Comparison of ENCODE assay signal across 11 cellular contexts in the genomic region with DNA sequence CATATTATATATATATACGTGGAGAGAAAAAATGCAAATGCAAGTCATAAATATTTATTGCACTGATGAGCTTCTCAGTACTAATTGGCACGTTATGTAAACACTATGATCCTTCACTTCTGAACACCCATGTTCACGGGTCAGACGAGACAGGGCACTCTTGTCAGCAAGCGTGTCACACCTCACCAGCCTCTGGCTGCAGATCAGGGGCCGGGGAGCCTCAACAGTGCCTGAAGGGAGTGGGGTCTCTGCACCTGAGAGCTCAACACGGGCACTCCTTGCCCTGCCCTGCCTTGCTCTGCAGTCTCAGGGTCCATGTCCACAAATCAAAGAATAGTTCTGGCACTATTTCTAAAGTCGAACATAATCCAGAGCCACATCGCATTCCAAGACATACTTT. TPM values are rescaled to one million over a fixed set of nuclear protein-coding genes. Genes with fewer than 3 reads are reported as not detected.
DNase-seq lines count a peak whose midpoint lies in the region; ATAC-seq and TF ChIP-seq lines count a peak whose summit lies in the region.
"Had no signal": no experiment of that assay in that cellular context is flagged by ENCODE, and none has a peak within 500 bp of the region (broad histone marks: within the 10 kb centered on the region; RNA-seq: fewer than 3 reads in every experiment).

No MANE protein-coding gene starts in this region.

- H3K4me1 ChIP-seq in breast epithelium = peaks cover 0 to 12% of the 10 kb centered on the region in 2 donors

- H3K27ac ChIP-seq in breast epithelium = no peak overlapping the region
- H3K27ac ChIP-seq in VCaP = peak overlapping the region; percentile 88
- H3K27ac ChIP-seq: cardiac muscle cell had no signal

- ATAC-seq in HG03159 (IDR thresholded peaks at IDR 0.05; ENCODE audit: unreplicated experiment) = no peak

- POLR2A ChIA-PET in MCF 10A (lab: Yijun Ruan, JAX) = interaction anchor here (0.7 to 1.6 kb wide), 4 partner anchors 10 to 38 kb away, joined by 3 to 9 read pairs (median 4); no protein-coding TSS in a partner anchor

- CTCF ChIA-PET in MCF 10A (lab: Yijun Ruan, JAX) = no interaction called here

- H3K4me3 Mint-ChIP-seq in MCF 10A (ENCODE audit: unreplicated experiment) (no peak overlapping the region), type B pancreatic cell (peak overlapping the region; percentile 86)

- TF ChIP-seq CTCF in breast epithelium (IDR thresholded peaks at IDR 0.05) = no peak
- TF ChIP-seq CTCF in MCF 10A (IDR thresholded peaks at IDR 0.05; ENCODE audit: unreplicated experiment) = no peak
- no peak for TF ChIP-seq CTCF in VCaP (conservative IDR thresholded peaks at IDR 0.05)
- no peak for TF ChIP-seq CTCF in kidney epithelial cell (IDR thresholded peaks at IDR 0.05; ENCODE audit: insufficient read depth, low read length, poor library complexity, severe bottlenecking)
- no peak for TF ChIP-seq CTCF in type B pancreatic cell (conservative IDR thresholded peaks at IDR 0.05)

- no TSS peak for BruUV-seq in MCF 10A (replicated peaks; lab: Mats Ljungman, UMichigan)

- H3K27me3 ChIP-seq in breast epithelium = no peaks in the 10 kb centered on the region
- H3K27me3 ChIP-seq in kidney epithelial cell (ENCODE audit: control insufficient read depth, insufficient read depth, low read length) = no peaks in the 10 kb centered on the region

- no peak overlapping the region for H3K27ac Mint-ChIP-seq in MCF 10A (ENCODE audit: low read depth, unreplicated experiment)
- peak overlapping the region; percentile 83 for H3K27ac Mint-ChIP-seq in type B pancreatic cell

- no peaks in the 10 kb centered on the region for H3K36me3 ChIP-seq in breast epithelium
- H3K36me3 ChIP-seq in kidney epithelial cell (ENCODE audit: control insufficient read depth, insufficient read depth, low read length) = no peaks in the 10 kb centered on the region
- H3K36me3 ChIP-seq: cardiac muscle cell had no signal

- intact Hi-C loops in breast epithelium (cut with DNase I; ENCODE audit: low total_unique reads) = no loop called here
- intact Hi-C loops in MCF 10A (cut with micrococcal nuclease) = no loop called here

- DNase-seq in breast epithelium (ENCODE audit: low spot score in 2 of 2) (no peak), MCF 10A (ENCODE audit: unreplicated experiment) (no peak), kidney epithelial cell (ENCODE audit: low read depth) (no peak), type B pancreatic cell (ENCODE audit: extremely low spot score, unreplicated experiment) (no peak), OCI-M1 (lab: John Stamatoyannopoulos, UW) (no peak), COR-L47 (lab: John Stamatoyannopoulos, UW) (no peak)
- DNase-seq: NCI-H1048; stimulated activated CD4-positive, alpha-beta T cell treated with anti-CD3 and anti-CD28 coated beads, Interleukin-1b, Interleukin-23, amount 100 ng/mL, for 48 hours had no signal

- no peaks in the 10 kb centered on the region for H3K9me3 Mint-ChIP-seq in MCF 10A (ENCODE audit: unreplicated experiment)
- H3K9me3 Mint-ChIP-seq in type B pancreatic cell = no peaks in the 10 kb centered on the region

- H3K4me1 Mint-ChIP-seq in MCF 10A (ENCODE audit: insufficient read depth, unreplicated experiment) (peaks cover 16% of the 10 kb centered on the region), type B pancreatic cell (ENCODE audit: unreplicated experiment) (peaks cover 32% of the 10 kb centered on the region)

- H3K27me3 Mint-ChIP-seq in MCF 10A (ENCODE audit: insufficient read depth, unreplicated experiment) = peaks cover 8% of the 10 kb centered on the region
- H3K27me3 Mint-ChIP-seq in type B pancreatic cell = peaks cover 41% of the 10 kb centered on the region

- TF ChIP-seq POLR2A in breast epithelium (IDR thresholded peaks at IDR 0.05) = no peak

- peaks cover 0 to 4% of the 10 kb centered on the region in 2 donors for H3K9me3 ChIP-seq in breast epithelium

- no peaks in the 10 kb centered on the region for H3K36me3 Mint-ChIP-seq in MCF 10A (ENCODE audit: insufficient read depth, unreplicated experiment)
- no peaks in the 10 kb centered on the region for H3K36me3 Mint-ChIP-seq in type B pancreatic cell

- peak overlapping the region in 2 of 3 donors; percentile 59 to 66 for H3K4me3 ChIP-seq in breast epithelium
- H3K4me3 ChIP-seq in kidney epithelial cell (ENCODE audit: low read depth, low read length) = peak overlapping the region; percentile 72

RNA-seq across cellular contexts. Expression of a gene that starts 0.4 kb away (rescaled TPM):
- 10 to 100 TPM in 1 of 3 donors, 1 to 10 TPM in 2; 3.5 to 13.5 (median 9.2) TPM for total RNA-seq in breast epithelium
- 0.61 and 1.2 TPM in 2 replicates for total RNA-seq in MCF 10A (2022)
- 5.8 and 7.3 TPM in 2 replicates for total RNA-seq in kidney epithelial cell
- 3.7 and 9.2 TPM in 2 replicates for total RNA-seq in type B pancreatic cell (ENCODE audit: low replicate concordance)
